In the genomic region with DNA sequence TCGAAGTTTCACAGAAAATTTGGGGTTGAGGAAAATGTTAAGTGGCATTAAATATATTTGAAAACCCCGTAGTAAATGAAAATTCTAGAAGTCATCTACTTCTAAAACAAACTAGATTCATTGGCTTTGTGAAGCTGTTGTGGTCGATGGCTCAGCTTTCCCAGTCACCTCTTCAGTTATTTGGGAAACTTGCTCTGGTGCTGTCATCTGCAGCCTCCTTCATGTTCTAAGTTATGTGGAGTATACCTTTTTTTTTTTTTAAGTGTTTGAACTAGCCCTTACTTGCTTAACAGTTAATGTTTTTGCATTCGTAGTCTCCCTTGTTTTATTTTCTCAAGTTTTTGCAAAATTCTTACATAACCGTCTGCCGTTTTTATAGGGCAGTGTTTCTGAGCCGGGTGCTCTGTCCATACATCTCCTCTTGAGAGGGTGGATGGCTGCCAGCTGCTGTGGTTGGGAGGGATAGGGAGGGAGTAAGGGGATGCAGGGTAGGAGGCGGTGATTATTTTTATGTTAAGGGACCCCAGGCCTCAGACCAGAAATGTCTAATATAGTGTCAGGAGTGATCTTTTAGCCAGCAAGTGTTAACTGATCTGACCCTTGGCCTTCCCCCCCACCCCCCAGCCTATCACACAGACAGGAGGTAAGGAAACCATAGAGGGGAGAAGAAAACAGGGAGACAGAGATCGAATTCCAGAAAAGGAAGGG, we compare ENCODE assay signal across 1 cellular context.
TF ChIP-seq lines count a peak whose summit lies in the region.

No MANE protein-coding gene starts in this region.

TF ChIP-seq in GM12878, 131 proteins besides CTCF, POLR2A, EP300 and RAD21:
- TF ChIP-seq RUNX3 (IDR thresholded peaks at IDR 0.05; ENCODE audit: low read length) (no peak), CHD2 (IDR thresholded peaks at IDR 0.05; ENCODE audit: borderline replicate concordance, low read depth, low read length) (no peak), NR2C2 (IDR thresholded peaks at IDR 0.05; ENCODE audit: borderline replicate concordance, control insufficient read depth, insufficient read length, low read depth) (no peak)
